1 cellular context compared by ENCODE assay signal in genomic region chr3:150407051-150407817, GRCh38.
TF ChIP-seq lines count a peak whose summit lies in the region.

No MANE protein-coding gene starts in this region.

TF ChIP-seq in GM23338, 12 proteins besides CTCF, POLR2A, EP300 and RAD21 (continued from another document):
- TF ChIP-seq ZNF462 (CRISPR knock-in tag; IDR thresholded peaks at IDR 0.05) (no peak), REST (IDR thresholded peaks at IDR 0.05; ENCODE audit: unreplicated experiment) (no peak)
TF ChIP-seq in GM23338: peak in this region for 0.
